In genomic region chr12:78457951-78458350, GRCh38 we compare ENCODE assay signal across 9 cellular contexts.
DNase-seq lines count a peak whose midpoint lies in the region; ATAC-seq, FAIRE-seq and TF ChIP-seq lines count a peak whose summit lies in the region.
"Had no signal": no experiment of that assay in that cellular context is flagged by ENCODE, and none has a peak within 500 bp of the region (broad histone marks: within the 10 kb centered on the region; RNA-seq: fewer than 3 reads in every experiment).

No MANE protein-coding gene starts in this region.

- H3K9me3 ChIP-seq in ascending aorta, result no peaks in the 10 kb centered on the region
- no peaks in the 10 kb centered on the region for H3K9me3 ChIP-seq in HAP-1

- intact Hi-C loops in ascending aorta (cut with DNase I), result no loop called here

- TF ChIP-seq CTCF in GM10266 (IDR thresholded peaks at IDR 0.05; ENCODE audit: control insufficient read depth, insufficient read depth, low read depth, missing control alignments) (no peak), ascending aorta (IDR thresholded peaks at IDR 0.05) (no peak)

- no peak overlapping the region for H3K27ac ChIP-seq in ascending aorta

- no peaks in the 10 kb centered on the region for H3K36me3 ChIP-seq in ascending aorta
- H3K36me3 ChIP-seq in HAP-1 (replicated peaks), result no peaks in the 10 kb centered on the region

- peak; percentile 8 for DNase-seq in GM10266 (ENCODE audit: extremely low spot score)
- DNase-seq in amniotic epithelial cell (ENCODE audit: low read depth), result peak; percentile 87
- no peak for DNase-seq in ascending aorta (ENCODE audit: low spot score in 2 of 2)
- no peak for DNase-seq in urothelium cell line (ENCODE audit: low spot score)
- no peak for DNase-seq in HAP-1 (ENCODE audit: low spot score in 2 of 2)
- DNase-seq in activated CD4-positive, alpha-beta T cell treated with anti-CD3 and anti-CD28 coated beads for 48 hours, result no peak

- H3K4me3 ChIP-seq in ascending aorta (no peak overlapping the region), HAP-1 (no peak overlapping the region)

- FAIRE-seq in urothelium cell line (lab: Jason Lieb, UNC), result no peak

- in situ Hi-C loops in HAP-1 (cut with MboI; ENCODE audit: low sequenced_read_pairs), result no loop called here

- H3K27me3 ChIP-seq in ascending aorta (no peaks in the 10 kb centered on the region), HAP-1 (ENCODE audit: low read depth) (no peaks in the 10 kb centered on the region)

- H3K4me1 ChIP-seq in ascending aorta (no peaks in the 10 kb centered on the region), HAP-1 (no peaks in the 10 kb centered on the region)

- ATAC-seq in GM21447 (IDR thresholded peaks at IDR 0.05; ENCODE audit: unreplicated experiment) (peak; percentile 97), HG03196 (IDR thresholded peaks at IDR 0.05; ENCODE audit: unreplicated experiment) (peak; percentile 100)
- ATAC-seq: left lobe of liver had no signal

Comparison
In these comparisons a context has a peak if more than half of its experiments do, and no peak if none do; other contexts are left out.
1. DNase-seq: peak in GM10266 (single experiment) and amniotic epithelial cell (single experiment); none in ascending aorta (0 of 2), urothelium cell line (single experiment), HAP-1 (0 of 2) and activated CD4-positive, alpha-beta T cell treated with anti-CD3 and anti-CD28 coated beads for 48 hours (single experiment).